28 cellular contexts compared by ENCODE assay signal in genomic region chr13:72405441-72405840, GRCh38.
"Had no signal": no experiment of that assay in that cellular context is flagged by ENCODE, and none has a peak within 500 bp of the region (broad histone marks: within the 10 kb centered on the region; RNA-seq: fewer than 3 reads in every experiment).

No MANE protein-coding gene starts in this region.

- H3K4me3 Mint-ChIP-seq: stimulated activated effector memory CD8-positive, alpha-beta T cell treated with anti-CD3 and anti-CD28 coated beads, Interleukin-12 subunit alpha, Interleukin-12 subunit beta, amount 100 ng/mL, for 72 hours; stimulated activated memory B cell treated with anti-CD40 and anti-IgM and Interleukin-4, amounts not matched to agents 10 μg/mL and 1 μg/mL and 100 μg/mL, for 72 hours; stimulated activated naive B cell treated with anti-CD40 and anti-IgM and Interleukin-4, amounts not matched to agents 10 μg/mL and 1 μg/mL and 100 μg/mL, for 72 hours; stimulated activated naive CD8-positive, alpha-beta T cell treated with anti-CD3 and anti-CD28 coated beads, Interleukin-15, Interleukin-2, amounts not matched to agents 100 ng/mL and 50 ng/mL, for 24 hours; type B pancreatic cell had no signal

- H3K27ac Mint-ChIP-seq: stimulated activated effector memory CD8-positive, alpha-beta T cell treated with anti-CD3 and anti-CD28 coated beads, Interleukin-12 subunit alpha, Interleukin-12 subunit beta, amount 100 ng/mL, for 72 hours; stimulated activated memory B cell treated with anti-CD40 and anti-IgM and Interleukin-4, amounts not matched to agents 10 μg/mL and 1 μg/mL and 100 μg/mL, for 72 hours; stimulated activated naive B cell treated with anti-CD40 and anti-IgM and Interleukin-4, amounts not matched to agents 10 μg/mL and 1 μg/mL and 100 μg/mL, for 72 hours; stimulated activated naive CD8-positive, alpha-beta T cell treated with anti-CD3 and anti-CD28 coated beads, Interleukin-15, Interleukin-2, amounts not matched to agents 100 ng/mL and 50 ng/mL, for 24 hours; type B pancreatic cell had no signal

- H3K4me1 ChIP-seq: stomach, suprapubic skin, testis, thyroid gland, tibial artery, tibial nerve, transverse colon, upper lobe of left lung, upper lobe of right lung, uterus, vagina had no signal

- H3K27me3 ChIP-seq: stomach, suprapubic skin, testis, thyroid gland, tibial artery, tibial nerve, transverse colon, upper lobe of left lung, upper lobe of right lung, uterus, vagina had no signal

- H3K4me1 Mint-ChIP-seq: stimulated activated effector memory CD8-positive, alpha-beta T cell treated with anti-CD3 and anti-CD28 coated beads, Interleukin-12 subunit alpha, Interleukin-12 subunit beta, amount 100 ng/mL, for 72 hours; stimulated activated memory B cell treated with anti-CD40 and anti-IgM and Interleukin-4, amounts not matched to agents 10 μg/mL and 1 μg/mL and 100 μg/mL, for 72 hours; stimulated activated naive B cell treated with anti-CD40 and anti-IgM and Interleukin-4, amounts not matched to agents 10 μg/mL and 1 μg/mL and 100 μg/mL, for 72 hours had no signal

- H3K9me3 Mint-ChIP-seq: stimulated activated naive CD8-positive, alpha-beta T cell treated with anti-CD3 and anti-CD28 coated beads, Interleukin-15, Interleukin-2, amounts not matched to agents 100 ng/mL and 50 ng/mL, for 24 hours; type B pancreatic cell had no signal

- H3K4me3 ChIP-seq: stomach, suprapubic skin, testis, thoracic aorta, thyroid gland, tibial artery, tibial nerve, transverse colon, upper lobe of left lung, upper lobe of right lung, uterus, vagina had no signal

- ATAC-seq: stimulated activated effector memory CD8-positive, alpha-beta T cell treated with anti-CD3 and anti-CD28 coated beads, Interleukin-12 subunit alpha, Interleukin-12 subunit beta, amount 100 ng/mL, for 72 hours; stimulated activated memory B cell treated with anti-CD40 and anti-IgM and Interleukin-4, amounts not matched to agents 10 μg/mL and 1 μg/mL and 100 μg/mL, for 72 hours; stimulated activated naive B cell treated with anti-CD40 and anti-IgM and Interleukin-4, amounts not matched to agents 10 μg/mL and 1 μg/mL and 100 μg/mL, for 72 hours; stimulated activated naive CD8-positive, alpha-beta T cell treated with anti-CD3 and anti-CD28 coated beads, Interleukin-15, Interleukin-2, amounts not matched to agents 100 U/mL and 50 U/mL, for 24 hours; upper lobe of right lung had no signal

- FAIRE-seq: urothelium cell line had no signal

- DNase-seq: stimulated activated CD4-positive, alpha-beta T cell treated with anti-CD3 and anti-CD28 coated beads, Interleukin-2, amount 100 ng/mL, for 48 hours; stimulated activated CD4-positive, alpha-beta T cell treated with anti-CD3 and anti-CD28 coated beads, Interleukin-4, amount 100 ng/mL, for 1 hour; stimulated activated CD4-positive, alpha-beta T cell treated with anti-CD3 and anti-CD28 coated beads, Interleukin-4, amount 100 ng/mL, for 24 hours; stimulated activated CD4-positive, alpha-beta T cell treated with anti-CD3 and anti-CD28 coated beads, Interleukin-4, amount 100 ng/mL, for 4 hours; stimulated activated CD8-positive, alpha-beta memory T cell treated with anti-CD3 and anti-CD28 coated beads, Interleukin-4, amount 100 ng/mL, for 48 hours; stimulated activated naive B cell treated with anti-CD40 and anti-IgM and Interleukin-4, amounts not matched to agents 10 μg/mL and 1 μg/mL and 100 μg/mL, for 72 hours; stimulated activated naive CD4-positive, alpha-beta T cell; stimulated activated naive CD4-positive, alpha-beta T cell treated with Interleukin-2 at 50 U/mL for 16 hours; stimulated activated naive CD8-positive, alpha-beta T cell treated with anti-CD3 and anti-CD28 coated beads, Interleukin-15, Interleukin-2, amounts not matched to agents 100 U/mL and 50 U/mL, for 24 hours; stomach; substantia nigra; testis; thyroid gland; tibial artery; transverse colon; trophoblast cell; upper lobe of left lung; upper lobe of right lung; uterus had no signal

- H3K27ac ChIP-seq: stomach, suprapubic skin, testis, thoracic aorta, thyroid gland, tibial artery, tibial nerve, transverse colon, upper lobe of left lung, upper lobe of right lung, uterus, vagina had no signal

- H3K36me3 ChIP-seq: stomach, suprapubic skin, thoracic aorta, thyroid gland, tibial artery, tibial nerve, transverse colon, upper lobe of left lung, upper lobe of right lung, uterus, vagina had no signal

- H3K9me3 ChIP-seq: stomach, suprapubic skin, testis, thoracic aorta, thyroid gland, tibial artery, tibial nerve, transverse colon, upper lobe of left lung, upper lobe of right lung, uterus, vagina had no signal

- H3K27me3 Mint-ChIP-seq: stimulated activated memory B cell treated with anti-CD40 and anti-IgM and Interleukin-4, amounts not matched to agents 10 μg/mL and 1 μg/mL and 100 μg/mL, for 72 hours; stimulated activated naive B cell treated with anti-CD40 and anti-IgM and Interleukin-4, amounts not matched to agents 10 μg/mL and 1 μg/mL and 100 μg/mL, for 72 hours; stimulated activated naive CD8-positive, alpha-beta T cell treated with anti-CD3 and anti-CD28 coated beads, Interleukin-15, Interleukin-2, amounts not matched to agents 100 ng/mL and 50 ng/mL, for 24 hours had no signal
